23 cellular contexts compared by ENCODE assay signal in the genomic region with DNA sequence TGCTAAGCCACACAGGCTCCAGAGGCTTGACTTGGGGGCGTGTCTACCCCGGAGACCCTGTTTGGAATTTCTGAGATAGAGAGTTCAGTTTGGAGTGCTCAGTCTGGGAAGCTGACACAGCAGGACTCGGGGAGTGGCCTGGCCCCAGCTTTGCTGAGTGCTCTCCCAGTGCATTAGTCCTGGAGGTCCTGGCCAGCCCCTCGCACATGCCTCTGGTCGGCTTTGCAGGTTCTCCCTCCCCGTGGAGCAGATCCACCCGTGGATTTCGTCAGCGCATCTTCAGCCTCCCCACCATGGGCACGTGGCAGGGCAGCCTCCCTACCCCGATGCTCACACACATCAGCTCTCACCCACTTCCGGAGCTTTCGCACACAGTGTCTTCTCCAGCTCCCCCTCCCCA.
"Had no signal": no experiment of that assay in that cellular context is flagged by ENCODE, and none has a peak within 500 bp of the region (broad histone marks: within the 10 kb centered on the region; RNA-seq: fewer than 3 reads in every experiment).

No MANE protein-coding gene starts in this region.

- H3K36me3 Mint-ChIP-seq: naive thymus-derived CD8-positive, alpha-beta T cell; stimulated activated effector memory CD8-positive, alpha-beta T cell treated with anti-CD3 and anti-CD28 coated beads, Interleukin-12 subunit alpha, Interleukin-12 subunit beta, amount 100 ng/mL, for 72 hours; type B pancreatic cell had no signal

- H3K27ac Mint-ChIP-seq: naive thymus-derived CD8-positive, alpha-beta T cell; stimulated activated effector memory CD8-positive, alpha-beta T cell treated with anti-CD3 and anti-CD28 coated beads, Interleukin-12 subunit alpha, Interleukin-12 subunit beta, amount 100 ng/mL, for 72 hours; stimulated activated naive CD8-positive, alpha-beta T cell treated with anti-CD3 and anti-CD28 coated beads, Interleukin-15, Interleukin-2, amounts not matched to agents 100 ng/mL and 50 ng/mL, for 24 hours; type B pancreatic cell had no signal

- ATAC-seq: heart right ventricle; left cardiac atrium; left lung; lower lobe of right lung; naive thymus-derived CD8-positive, alpha-beta T cell; psoas muscle; right lobe of liver; stimulated activated effector memory CD8-positive, alpha-beta T cell treated with anti-CD3 and anti-CD28 coated beads, Interleukin-12 subunit alpha, Interleukin-12 subunit beta, amount 100 ng/mL, for 72 hours had no signal

- H3K9me3 ChIP-seq: heart right ventricle, left lung, lower lobe of right lung, psoas muscle, right lobe of liver, spleen, tibial nerve, uterus had no signal

- H3K4me3 ChIP-seq: heart right ventricle, hepatocyte, left lung, lower lobe of right lung, psoas muscle, right lobe of liver, spleen, tibial nerve, uterus had no signal

- H3K4me1 ChIP-seq: left lung, parathyroid adenoma, spleen, uterus had no signal

- H3K9me3 Mint-ChIP-seq: naive thymus-derived CD8-positive, alpha-beta T cell; stimulated activated effector memory CD8-positive, alpha-beta T cell treated with anti-CD3 and anti-CD28 coated beads, Interleukin-12 subunit alpha, Interleukin-12 subunit beta, amount 100 ng/mL, for 72 hours; stimulated activated naive CD8-positive, alpha-beta T cell treated with anti-CD3 and anti-CD28 coated beads, Interleukin-15, Interleukin-2, amounts not matched to agents 100 ng/mL and 50 ng/mL, for 24 hours; type B pancreatic cell had no signal

- H3K4me1 Mint-ChIP-seq: naive thymus-derived CD8-positive, alpha-beta T cell had no signal

- H3K36me3 ChIP-seq: heart right ventricle, left lung, lower lobe of right lung, right lobe of liver, spleen, tibial nerve, uterus had no signal

- DNase-seq: heart right ventricle; islet precursor cell; kidney glomerular epithelial cell; left cardiac atrium; lower lobe of right lung; mammary epithelial cell; mesenchymal stem cell; naive thymus-derived CD8-positive, alpha-beta T cell; nucleus accumbens; psoas muscle; small intestine; stimulated activated CD4-positive, alpha-beta T cell treated with anti-CD3 and anti-CD28 coated beads, Interleukin-4, amount 100 ng/mL, for 24 hours; stimulated activated naive CD4-positive, alpha-beta T cell; uterus had no signal

- H3K4me3 Mint-ChIP-seq: naive thymus-derived CD8-positive, alpha-beta T cell; stimulated activated effector memory CD8-positive, alpha-beta T cell treated with anti-CD3 and anti-CD28 coated beads, Interleukin-12 subunit alpha, Interleukin-12 subunit beta, amount 100 ng/mL, for 72 hours; stimulated activated naive CD8-positive, alpha-beta T cell treated with anti-CD3 and anti-CD28 coated beads, Interleukin-15, Interleukin-2, amounts not matched to agents 100 ng/mL and 50 ng/mL, for 24 hours; type B pancreatic cell had no signal

- FAIRE-seq: small intestine had no signal

- H3K27ac ChIP-seq: heart right ventricle, hepatocyte, left lung, lower lobe of right lung, parathyroid adenoma, psoas muscle, right lobe of liver, spleen, uterus had no signal

- H3K9ac ChIP-seq: parathyroid adenoma had no signal

- H3K27me3 Mint-ChIP-seq: stimulated activated naive CD8-positive, alpha-beta T cell treated with anti-CD3 and anti-CD28 coated beads, Interleukin-15, Interleukin-2, amounts not matched to agents 100 ng/mL and 50 ng/mL, for 24 hours; type B pancreatic cell had no signal
